Comparison of ENCODE assay signal across 15 cellular contexts in genomic region chr12:57609091-57609780, GRCh38. TPM values are rescaled to one million over a fixed set of nuclear protein-coding genes. Genes with fewer than 3 reads are reported as not detected.
DNase-seq lines count a peak whose midpoint lies in the region; ATAC-seq and TF ChIP-seq lines count a peak whose summit lies in the region.
"Had no signal": no experiment of that assay in that cellular context is flagged by ENCODE, and none has a peak within 500 bp of the region (broad histone marks: within the 10 kb centered on the region; RNA-seq: fewer than 3 reads in every experiment).

No MANE protein-coding gene starts in this region.

- peak overlapping the region; percentile 89 for H3K4me2 ChIP-seq in H9 (ENCODE audit: insufficient read depth, insufficient read length, low read length)

- H3K4ac ChIP-seq in H9 (ENCODE audit: low read depth, low read length): no peak overlapping the region

- no peak overlapping the region for H3T11ph ChIP-seq in H9 (ENCODE audit: low read length)

- H4K8ac ChIP-seq in H9 (replicated peaks; ENCODE audit: insufficient read length, low read depth, low read length): no peak overlapping the region

- H3K27me3 Mint-ChIP-seq in H9 (ENCODE audit: low read depth): peaks cover 15% of the 10 kb centered on the region
- no peaks in the 10 kb centered on the region for H3K27me3 Mint-ChIP-seq in chondrocyte (ENCODE audit: low read depth)
- H3K27me3 Mint-ChIP-seq: activated naive CD8-positive, alpha-beta T cell had no signal

- H3K9me3 ChIP-seq in H9 (ENCODE audit: control insufficient read depth, low read depth, low read length): no peaks in the 10 kb centered on the region
- no peaks in the 10 kb centered on the region for H3K9me3 ChIP-seq in lower lobe of right lung
- no peaks in the 10 kb centered on the region for H3K9me3 ChIP-seq in stomach smooth muscle (ENCODE audit: control insufficient read depth in 2 of 2, low read length in 2 of 2)
- H3K9me3 ChIP-seq: BE2C had no signal

- no CpG with 5 or more reads among the region's 19 CpGs for WGBS in H9 (ENCODE audit: extremely low coverage, insufficient read length, low lambda C conversion rate)

- intact Hi-C loops in lower lobe of right lung (cut with DNase I): no loop called here

- H3K4me3 Mint-ChIP-seq in H9: peak overlapping the region; percentile 75 to 76
- H3K4me3 Mint-ChIP-seq in chondrocyte (ENCODE audit: unreplicated experiment): no peak overlapping the region

- H4K20me1 ChIP-seq in H9 (ENCODE audit: control insufficient read depth, insufficient read depth, insufficient read length): no peaks in the 10 kb centered on the region

- no peak overlapping the region for H2AK5ac ChIP-seq in H9 (ENCODE audit: insufficient read length, low read length)

- H3K27ac ChIP-seq in H9 (ENCODE audit: insufficient read length, low read depth, low read length): no peak overlapping the region
- H3K27ac ChIP-seq in lower lobe of right lung: peak overlapping the region; percentile 36
- peak overlapping the region; percentile 98 for H3K27ac ChIP-seq in stomach smooth muscle (ENCODE audit: low read length)
- H3K27ac ChIP-seq: epithelial cell of prostate had no signal

- no peak overlapping the region for H2BK15ac ChIP-seq in H9 (ENCODE audit: low read depth, low read length)

- H4K5ac ChIP-seq in H9 (ENCODE audit: insufficient read length, low read depth, low read length): no peak overlapping the region

- H3K27me3 ChIP-seq in H9 (ENCODE audit: insufficient read depth, low read length) (peaks cover 2% of the 10 kb centered on the region; the same call in 1 of the 2 replicates), lower lobe of right lung (ENCODE audit: low read depth) (peaks cover 22% of the 10 kb centered on the region), stomach smooth muscle (ENCODE audit: control insufficient read depth in 1 of 2, insufficient read depth in 2 of 2, low read length in 2 of 2) (no peaks in the 10 kb centered on the region)
- H3K27me3 ChIP-seq: BE2C had no signal

- H3K4me3 ChIP-seq in lower lobe of right lung (no peak overlapping the region), stomach smooth muscle (ENCODE audit: low read length in 2 of 2) (peak overlapping the region in 1 of 2 donors; percentile 77)
- H3K4me3 ChIP-seq: GM12878 had no signal

- H3K14ac ChIP-seq in H9 (ENCODE audit: insufficient read depth, low read length): no peak overlapping the region

- H3K18ac ChIP-seq in H9 (ENCODE audit: insufficient read length, low read depth, low read length): no peak overlapping the region

- peaks cover 31% of the 10 kb centered on the region for H3K23me2 ChIP-seq in H9 (ENCODE audit: insufficient read length, low read depth, low read length, poor library complexity, severe bottlenecking)

- DNase-seq in H9: peak; percentile 71
- no peak for DNase-seq in chondrocyte (ENCODE audit: low spot score)
- DNase-seq in lower lobe of right lung: no peak
- DNase-seq in superior temporal gyrus (ENCODE audit: extremely low spot score): no peak
- no peak for DNase-seq in central memory CD4-positive, alpha-beta T cell
- no peak for DNase-seq in NCI-H1436 (lab: John Stamatoyannopoulos, UW)
- DNase-seq: BE2C, NCI-H146, occipital lobe had no signal

- H2BK5ac ChIP-seq in H9 (ENCODE audit: insufficient read length, low read length): no peak overlapping the region

- TF ChIP-seq CTCF in H9 (conservative IDR thresholded peaks at IDR 0.05) (no peak), chondrocyte (IDR thresholded peaks at IDR 0.05) (no peak), lower lobe of right lung (IDR thresholded peaks at IDR 0.05) (no peak)

- no peak overlapping the region for H4K91ac ChIP-seq in H9 (ENCODE audit: insufficient read length, low read depth, low read length)

- H3K27ac Mint-ChIP-seq in H9 (no peak overlapping the region), chondrocyte (ENCODE audit: unreplicated experiment) (peak overlapping the region; percentile 64)
- H3K27ac Mint-ChIP-seq: activated naive CD8-positive, alpha-beta T cell had no signal

- H2BK20ac ChIP-seq in H9 (ENCODE audit: low read depth, low read length, poor library complexity, severe bottlenecking): no peak overlapping the region

- no peak overlapping the region for H3K56ac ChIP-seq in H9 (ENCODE audit: insufficient read length, low read depth, low read length)

- peaks cover 36 to 39% of the 10 kb centered on the region in 2 experiments for H3K4me1 Mint-ChIP-seq in H9
- peaks cover 41% of the 10 kb centered on the region for H3K4me1 Mint-ChIP-seq in chondrocyte (ENCODE audit: low read depth)

- no peak overlapping the region for H3K9ac ChIP-seq in H9 (ENCODE audit: extremely low read depth, insufficient read length, low read length)
- H3K9ac ChIP-seq in stomach smooth muscle (ENCODE audit: low read length in 2 of 2): peak overlapping the region in 1 of 2 donors; percentile 62

- no peak overlapping the region for H2BK120ac ChIP-seq in H9 (ENCODE audit: low read depth, low read length, poor library complexity, severe bottlenecking)

- H3K9me3 Mint-ChIP-seq in H9 (no peaks in the 10 kb centered on the region; a peak in 1 of 5 replicates), chondrocyte (ENCODE audit: low read depth) (no peaks in the 10 kb centered on the region)

- no peaks in the 10 kb centered on the region; the same call in 1 of the 2 replicates for H3K4me1 ChIP-seq in H9 (ENCODE audit: insufficient read depth, low read length)
- H3K4me1 ChIP-seq in lower lobe of right lung: peaks cover 28% of the 10 kb centered on the region
- peaks cover 55% of the 10 kb centered on the region for H3K4me1 ChIP-seq in stomach smooth muscle (ENCODE audit: control insufficient read depth, insufficient read depth, low read length)

- ATAC-seq in lower lobe of right lung (no peak), HG03378 (IDR thresholded peaks at IDR 0.05; ENCODE audit: unreplicated experiment) (no peak)
- ATAC-seq: GM12878, SK-N-SH treated with all-trans-retinoic acid at 6 μM for 48 hours had no signal

- peaks cover 9 to 24% (median 23%) of the 10 kb centered on the region in 3 experiments for H3K36me3 Mint-ChIP-seq in H9 (ENCODE audit: insufficient read depth in 1 of 3, low read depth in 3 of 3)
- peaks cover 2% of the 10 kb centered on the region for H3K36me3 Mint-ChIP-seq in chondrocyte (ENCODE audit: low read depth)
- H3K36me3 Mint-ChIP-seq: activated naive CD8-positive, alpha-beta T cell had no signal

- no peaks in the 10 kb centered on the region for H3K79me1 ChIP-seq in H9 (ENCODE audit: insufficient read depth, low read depth, low read length, poor library complexity, severe bottlenecking)

- peaks cover 17% of the 10 kb centered on the region for H3K36me3 ChIP-seq in lower lobe of right lung
- peaks cover 9 to 17% of the 10 kb centered on the region in 2 donors for H3K36me3 ChIP-seq in stomach smooth muscle (ENCODE audit: control insufficient read depth in 2 of 2, insufficient read depth in 2 of 2, low read length in 2 of 2)

- no peaks in the 10 kb centered on the region for H3K79me2 ChIP-seq in H9 (ENCODE audit: insufficient read depth, low read length)

- H3K23ac ChIP-seq in H9 (ENCODE audit: insufficient read length, low read depth, low read length): no peak overlapping the region

- H2BK12ac ChIP-seq in H9 (ENCODE audit: insufficient read length, low read depth, low read length): no peak overlapping the region

- H2AFZ ChIP-seq in H9 (ENCODE audit: low read length): no peak overlapping the region

RNA-seq across cellular contexts. Expression of gene ARHGEF25, which starts 2.0 kb away (rescaled TPM):
- total RNA-seq in H9 (2021): 22.6 and 24.4 TPM in 2 replicates
- 29.0 to 30.6 TPM (median 29.5 TPM) in 3 replicates for total RNA-seq in chondrocyte
- 11.5 TPM for total RNA-seq in lower lobe of right lung

RNA-seq across cellular contexts. Expression of gene DTX3, which starts 4.6 kb away (rescaled TPM):
- total RNA-seq in H9 (2021) (65.2 and 67.5 TPM in 2 replicates), chondrocyte (29.8 to 30.3 TPM (median 30.1 TPM) in 3 replicates), lower lobe of right lung (21.4 TPM)

RNA-seq across cellular contexts. Expression of gene PIP4K2C, which starts 18.2 kb away (rescaled TPM):
- total RNA-seq in H9 (2021) (37.1 and 40.7 TPM in 2 replicates), chondrocyte (27.9 to 33.1 TPM (median 30.5 TPM) in 3 replicates), lower lobe of right lung (28.6 TPM)

RNA-seq across cellular contexts. Expression of gene B4GALNT1, which starts 23.8 kb away (rescaled TPM):
- total RNA-seq in H9 (2021) (2.3 and 2.6 TPM in 2 replicates), chondrocyte (20.8 to 21.8 TPM (median 21.4 TPM) in 3 replicates), lower lobe of right lung (0.89 TPM)

RNA-seq across cellular contexts. Expression of gene KIF5A, which starts 59.4 kb away (rescaled TPM):
- total RNA-seq in H9 (2021) (17.7 and 18.5 TPM in 2 replicates), chondrocyte (2.6 to 5.1 TPM (median 3.5 TPM) in 3 replicates), lower lobe of right lung (0.09 TPM)
